1 cellular context compared by ENCODE assay signal in the genomic region with DNA sequence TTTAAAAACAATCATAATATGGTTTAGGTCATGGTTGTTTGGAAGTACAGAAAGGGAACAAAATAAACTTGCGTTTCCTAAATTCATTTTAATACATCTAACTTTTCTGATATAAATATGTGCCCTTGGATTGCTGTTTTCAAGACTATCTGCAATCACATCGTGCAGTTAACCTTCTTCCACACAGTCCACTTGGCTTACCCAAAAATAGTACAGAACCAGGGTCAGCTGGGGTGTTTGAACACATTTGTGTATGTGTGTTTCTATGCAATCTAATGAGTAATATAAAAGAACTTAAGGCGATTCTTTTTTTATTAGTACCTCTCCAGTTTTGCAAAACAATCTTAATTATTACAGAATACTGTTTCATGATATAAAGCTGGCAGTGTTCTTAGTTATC.
TF ChIP-seq lines count a peak whose summit lies in the region.

No MANE protein-coding gene starts in this region.

TF ChIP-seq in GM12878, 131 proteins besides CTCF, POLR2A, EP300 and RAD21 (continued from another document):
- TF ChIP-seq, protein P1, sequence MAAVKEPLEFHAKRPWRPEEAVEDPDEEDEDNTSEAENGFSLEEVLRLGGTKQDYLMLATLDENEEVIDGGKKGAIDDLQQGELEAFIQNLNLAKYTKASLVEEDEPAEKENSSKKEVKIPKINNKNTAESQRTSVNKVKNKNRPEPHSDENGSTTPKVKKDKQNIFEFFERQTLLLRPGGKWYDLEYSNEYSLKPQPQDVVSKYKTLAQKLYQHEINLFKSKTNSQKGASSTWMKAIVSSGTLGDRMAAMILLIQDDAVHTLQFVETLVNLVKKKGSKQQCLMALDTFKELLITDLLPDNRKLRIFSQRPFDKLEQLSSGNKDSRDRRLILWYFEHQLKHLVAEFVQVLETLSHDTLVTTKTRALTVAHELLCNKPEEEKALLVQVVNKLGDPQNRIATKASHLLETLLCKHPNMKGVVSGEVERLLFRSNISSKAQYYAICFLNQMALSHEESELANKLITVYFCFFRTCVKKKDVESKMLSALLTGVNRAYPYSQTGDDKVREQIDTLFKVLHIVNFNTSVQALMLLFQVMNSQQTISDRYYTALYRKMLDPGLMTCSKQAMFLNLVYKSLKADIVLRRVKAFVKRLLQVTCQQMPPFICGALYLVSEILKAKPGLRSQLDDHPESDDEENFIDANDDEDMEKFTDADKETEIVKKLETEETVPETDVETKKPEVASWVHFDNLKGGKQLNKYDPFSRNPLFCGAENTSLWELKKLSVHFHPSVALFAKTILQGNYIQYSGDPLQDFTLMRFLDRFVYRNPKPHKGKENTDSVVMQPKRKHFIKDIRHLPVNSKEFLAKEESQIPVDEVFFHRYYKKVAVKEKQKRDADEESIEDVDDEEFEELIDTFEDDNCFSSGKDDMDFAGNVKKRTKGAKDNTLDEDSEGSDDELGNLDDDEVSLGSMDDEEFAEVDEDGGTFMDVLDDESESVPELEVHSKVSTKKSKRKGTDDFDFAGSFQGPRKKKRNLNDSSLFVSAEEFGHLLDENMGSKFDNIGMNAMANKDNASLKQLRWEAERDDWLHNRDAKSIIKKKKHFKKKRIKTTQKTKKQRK (IDR thresholded peaks at IDR 0.05; ENCODE audit: low read depth, low read length), result no peak
- TF ChIP-seq FOS (IDR thresholded peaks at IDR 0.05; ENCODE audit: borderline replicate concordance, extremely low read depth, insufficient read length), result no peak
- TF ChIP-seq GABPA (IDR thresholded peaks at IDR 0.05; ENCODE audit: low read depth), result no peak
- TF ChIP-seq BRCA1 (IDR thresholded peaks at IDR 0.05; ENCODE audit: low read depth, low read length), result no peak
- TF ChIP-seq CBFB (IDR thresholded peaks at IDR 0.05; ENCODE audit: low read depth), result no peak
- TF ChIP-seq YY1 (IDR thresholded peaks at IDR 0.05; ENCODE audit: low read depth, low read length), result no peak
- TF ChIP-seq CHD4 (IDR thresholded peaks at IDR 0.05), result no peak
- no peak for TF ChIP-seq BCL3 (IDR thresholded peaks at IDR 0.05; ENCODE audit: borderline replicate concordance, insufficient read depth, low read depth, low read length, poor library complexity, severe bottlenecking)
- TF ChIP-seq CEBPB (IDR thresholded peaks at IDR 0.05; ENCODE audit: borderline replicate concordance in 1 of 2, low read depth in 2 of 2, low read length in 2 of 2), result no peak
- no peak for TF ChIP-seq IKZF2 (IDR thresholded peaks at IDR 0.05)
- TF ChIP-seq E2F4 (IDR thresholded peaks at IDR 0.05; ENCODE audit: low read depth, low read length), result no peak
- TF ChIP-seq KAT2A (conservative IDR thresholded peaks at IDR 0.05; ENCODE audit: control insufficient read depth, low read depth, low read length), result no peak
- no peak for TF ChIP-seq HCFC1 (IDR thresholded peaks at IDR 0.05; ENCODE audit: low read length)
- TF ChIP-seq, protein P2, sequence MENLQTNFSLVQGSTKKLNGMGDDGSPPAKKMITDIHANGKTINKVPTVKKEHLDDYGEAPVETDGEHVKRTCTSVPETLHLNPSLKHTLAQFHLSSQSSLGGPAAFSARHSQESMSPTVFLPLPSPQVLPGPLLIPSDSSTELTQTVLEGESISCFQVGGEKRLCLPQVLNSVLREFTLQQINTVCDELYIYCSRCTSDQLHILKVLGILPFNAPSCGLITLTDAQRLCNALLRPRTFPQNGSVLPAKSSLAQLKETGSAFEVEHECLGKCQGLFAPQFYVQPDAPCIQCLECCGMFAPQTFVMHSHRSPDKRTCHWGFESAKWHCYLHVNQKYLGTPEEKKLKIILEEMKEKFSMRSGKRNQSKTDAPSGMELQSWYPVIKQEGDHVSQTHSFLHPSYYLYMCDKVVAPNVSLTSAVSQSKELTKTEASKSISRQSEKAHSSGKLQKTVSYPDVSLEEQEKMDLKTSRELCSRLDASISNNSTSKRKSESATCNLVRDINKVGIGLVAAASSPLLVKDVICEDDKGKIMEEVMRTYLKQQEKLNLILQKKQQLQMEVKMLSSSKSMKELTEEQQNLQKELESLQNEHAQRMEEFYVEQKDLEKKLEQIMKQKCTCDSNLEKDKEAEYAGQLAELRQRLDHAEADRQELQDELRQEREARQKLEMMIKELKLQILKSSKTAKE (IDR thresholded peaks at IDR 0.05; ENCODE audit: low read depth, poor library complexity, severe bottlenecking), result no peak
TF ChIP-seq in GM12878: peak in this region for 0.
